Comparison of ENCODE assay signal across 8 cellular contexts in genomic region chr10:89861584-89862287, GRCh38.
A peak's percentile ranks its signal among the peaks of the same experiment; 100 is the strongest.
DNase-seq lines count a peak whose midpoint lies in the region; ATAC-seq and TF ChIP-seq lines count a peak whose summit lies in the region.

No MANE protein-coding gene starts in this region.

- H4K5ac ChIP-seq in H9 (ENCODE audit: insufficient read length, low read depth, low read length), result no peak overlapping the region

- H3K36me3 Mint-ChIP-seq in activated T-helper 2 cell treated with anti-CD3 and anti-CD28 coated beads, Interferon-gamma antibody, Interleukin-2, Interleukin-4, amounts not matched to agents 10 μg/mL and 5 μg/mL and 100 μg/mL, durations not matched to agents 14 hours and 24 hours and 36 hours (ENCODE audit: low read depth), result no peaks in the 10 kb centered on the region
- H3K36me3 Mint-ChIP-seq in natural killer cell (no peaks in the 10 kb centered on the region), mesothelial cell of epicardium (no peaks in the 10 kb centered on the region), nephron progenitor cell (ENCODE audit: low read depth) (no peaks in the 10 kb centered on the region), H9 (ENCODE audit: insufficient read depth in 1 of 3, low read depth in 3 of 3) (no peaks in the 10 kb centered on the region)

- H3K79me1 ChIP-seq in H9 (ENCODE audit: insufficient read depth, low read depth, low read length, poor library complexity, severe bottlenecking), result no peaks in the 10 kb centered on the region

- ATAC-seq in HG03558 (IDR thresholded peaks at IDR 0.05; ENCODE audit: extremely low read depth, unreplicated experiment), result peak; percentile 70
- peak in 1 of 3 donors; percentile 44 for ATAC-seq in natural killer cell

- no peak for TF ChIP-seq CTCF in natural killer cell (IDR thresholded peaks at IDR 0.05)
- TF ChIP-seq CTCF in mesothelial cell of epicardium (IDR thresholded peaks at IDR 0.05; ENCODE audit: unreplicated experiment), result no peak
- TF ChIP-seq CTCF in nephron progenitor cell (IDR thresholded peaks at IDR 0.05), result no peak
- no peak for TF ChIP-seq CTCF in H9 (conservative IDR thresholded peaks at IDR 0.05)

- no peak overlapping the region for H3K4ac ChIP-seq in H9 (ENCODE audit: low read depth, low read length)

- H2AFZ ChIP-seq in H9 (ENCODE audit: low read length), result no peak overlapping the region

- H3K79me2 ChIP-seq in H9 (ENCODE audit: insufficient read depth, low read length), result no peaks in the 10 kb centered on the region

- H2BK5ac ChIP-seq in H9 (ENCODE audit: insufficient read length, low read length), result no peak overlapping the region

- no peak overlapping the region for H3K56ac ChIP-seq in H9 (ENCODE audit: insufficient read length, low read depth, low read length)

- peak overlapping the region; percentile 47 for H3K27ac Mint-ChIP-seq in activated T-helper 2 cell treated with anti-CD3 and anti-CD28 coated beads, Interferon-gamma antibody, Interleukin-2, Interleukin-4, amounts not matched to agents 10 μg/mL and 5 μg/mL and 100 μg/mL, durations not matched to agents 14 hours and 24 hours and 36 hours
- H3K27ac Mint-ChIP-seq in natural killer cell (peak overlapping the region; percentile 60 to 89), mesothelial cell of epicardium (no peak overlapping the region), nephron progenitor cell (no peak overlapping the region), H9 (no peak overlapping the region; a peak in 1 of 7 replicates)

- H3K27ac ChIP-seq in H9 (ENCODE audit: insufficient read length, low read depth, low read length), result no peak overlapping the region

- no peak overlapping the region for H3T11ph ChIP-seq in H9 (ENCODE audit: low read length)

- H3K27me3 ChIP-seq in H9 (ENCODE audit: insufficient read depth, low read length), result no peaks in the 10 kb centered on the region

- no peak overlapping the region for H2BK12ac ChIP-seq in H9 (ENCODE audit: insufficient read length, low read depth, low read length)

- H4K8ac ChIP-seq in H9 (replicated peaks; ENCODE audit: insufficient read length, low read depth, low read length), result no peak overlapping the region

- no peak overlapping the region for H3K23ac ChIP-seq in H9 (ENCODE audit: insufficient read length, low read depth, low read length)

- no peak overlapping the region for H2BK20ac ChIP-seq in H9 (ENCODE audit: low read depth, low read length, poor library complexity, severe bottlenecking)

- no CpG with 5 or more reads among the region's 3 CpGs for WGBS in H9 (ENCODE audit: extremely low coverage, insufficient read length, low lambda C conversion rate)

- H3K4me1 Mint-ChIP-seq in activated T-helper 2 cell treated with anti-CD3 and anti-CD28 coated beads, Interferon-gamma antibody, Interleukin-2, Interleukin-4, amounts not matched to agents 10 μg/mL and 5 μg/mL and 100 μg/mL, durations not matched to agents 14 hours and 24 hours and 36 hours (ENCODE audit: low read depth), result peaks cover 16% of the 10 kb centered on the region
- peaks cover 12 to 18% of the 10 kb centered on the region in 2 donors for H3K4me1 Mint-ChIP-seq in natural killer cell
- H3K4me1 Mint-ChIP-seq in mesothelial cell of epicardium, result peaks cover 25% of the 10 kb centered on the region
- H3K4me1 Mint-ChIP-seq in nephron progenitor cell, result peaks cover 7% of the 10 kb centered on the region
- H3K4me1 Mint-ChIP-seq in H9, result peaks cover 11 to 16% of the 10 kb centered on the region in 2 experiments

- peaks cover 12% of the 10 kb centered on the region for H3K27me3 Mint-ChIP-seq in activated T-helper 2 cell treated with anti-CD3 and anti-CD28 coated beads, Interferon-gamma antibody, Interleukin-2, Interleukin-4, amounts not matched to agents 10 μg/mL and 5 μg/mL and 100 μg/mL, durations not matched to agents 14 hours and 24 hours and 36 hours (ENCODE audit: low read depth)
- H3K27me3 Mint-ChIP-seq in natural killer cell (ENCODE audit: low read depth in 2 of 2), result peaks cover 2 to 17% of the 10 kb centered on the region in 2 donors
- H3K27me3 Mint-ChIP-seq in mesothelial cell of epicardium (ENCODE audit: low read depth), result peaks cover 8% of the 10 kb centered on the region
- H3K27me3 Mint-ChIP-seq in nephron progenitor cell (ENCODE audit: low read depth, poor library complexity), result no peaks in the 10 kb centered on the region
- H3K27me3 Mint-ChIP-seq in H9 (ENCODE audit: low read depth), result no peaks in the 10 kb centered on the region

- H4K20me1 ChIP-seq in H9 (ENCODE audit: control insufficient read depth, insufficient read depth, insufficient read length), result no peaks in the 10 kb centered on the region

- intact Hi-C loops in activated T-helper 2 cell treated with anti-CD3 and anti-CD28 coated beads, Interferon-gamma antibody, Interleukin-2, Interleukin-4, amounts not matched to agents 10 μg/mL and 5 μg/mL and 100 μg/mL, durations not matched to agents 14 hours and 24 hours and 36 hours (cut with micrococcal nuclease), result loop anchor here (2.0 kb wide), 2 partner anchors 57 to 365 kb away; no protein-coding TSS in a partner anchor
- intact Hi-C loops in natural killer cell (cut with micrococcal nuclease), result no loop called here

- DNase-seq in ELF-1 (ENCODE audit: low read depth, low spot score) (peak; percentile 7), natural killer cell (no peak), mesothelial cell of epicardium (ENCODE audit: low spot score in 2 of 2, unreplicated experiment in 2 of 2) (no peak), Kasumi-1 (lab: John Stamatoyannopoulos, UW) (no peak), nephron progenitor cell (no peak), H9 (no peak)
- DNase-seq in activated T-helper 2 cell treated with anti-CD3 and anti-CD28 coated beads, Interferon-gamma antibody, Interleukin-2, Interleukin-4, amounts not matched to agents 10 μg/mL and 5 μg/mL and 100 μg/mL, durations not matched to agents 14 hours and 24 hours and 36 hours (ENCODE audit: low spot score), result no peak

- no peaks in the 10 kb centered on the region for H3K9me3 ChIP-seq in H9 (ENCODE audit: control insufficient read depth, low read depth, low read length)

- no peak overlapping the region for H4K91ac ChIP-seq in H9 (ENCODE audit: insufficient read length, low read depth, low read length)

- peaks cover 4% of the 10 kb centered on the region for H3K4me1 ChIP-seq in H9 (ENCODE audit: insufficient read depth, low read length)

- no peak overlapping the region for H3K4me2 ChIP-seq in H9 (ENCODE audit: insufficient read depth, insufficient read length, low read length)

- H2AK5ac ChIP-seq in H9 (ENCODE audit: insufficient read length, low read length), result no peak overlapping the region

- H3K14ac ChIP-seq in H9 (ENCODE audit: insufficient read depth, low read length), result no peak overlapping the region

- no peak overlapping the region for H3K18ac ChIP-seq in H9 (ENCODE audit: insufficient read length, low read depth, low read length)

- H3K23me2 ChIP-seq in H9 (ENCODE audit: insufficient read length, low read depth, low read length, poor library complexity, severe bottlenecking), result no peaks in the 10 kb centered on the region

- H3K9me3 Mint-ChIP-seq in activated T-helper 2 cell treated with anti-CD3 and anti-CD28 coated beads, Interferon-gamma antibody, Interleukin-2, Interleukin-4, amounts not matched to agents 10 μg/mL and 5 μg/mL and 100 μg/mL, durations not matched to agents 14 hours and 24 hours and 36 hours, result no peaks in the 10 kb centered on the region
- no peaks in the 10 kb centered on the region for H3K9me3 Mint-ChIP-seq in natural killer cell
- H3K9me3 Mint-ChIP-seq in mesothelial cell of epicardium, result no peaks in the 10 kb centered on the region
- no peaks in the 10 kb centered on the region for H3K9me3 Mint-ChIP-seq in nephron progenitor cell
- H3K9me3 Mint-ChIP-seq in H9, result no peaks in the 10 kb centered on the region

- no peak overlapping the region for H3K9ac ChIP-seq in H9 (ENCODE audit: extremely low read depth, insufficient read length, low read length)

- no peak overlapping the region for H3K4me3 Mint-ChIP-seq in activated T-helper 2 cell treated with anti-CD3 and anti-CD28 coated beads, Interferon-gamma antibody, Interleukin-2, Interleukin-4, amounts not matched to agents 10 μg/mL and 5 μg/mL and 100 μg/mL, durations not matched to agents 14 hours and 24 hours and 36 hours (ENCODE audit: low read depth)
- peak overlapping the region; percentile 73 for H3K4me3 Mint-ChIP-seq in natural killer cell
- H3K4me3 Mint-ChIP-seq in mesothelial cell of epicardium, result no peak overlapping the region
- no peak overlapping the region for H3K4me3 Mint-ChIP-seq in nephron progenitor cell
- H3K4me3 Mint-ChIP-seq in H9, result no peak overlapping the region

- H2BK15ac ChIP-seq in H9 (ENCODE audit: low read depth, low read length), result no peak overlapping the region

- no peak overlapping the region for H2BK120ac ChIP-seq in H9 (ENCODE audit: low read depth, low read length, poor library complexity, severe bottlenecking)

Comparison
In these comparisons a context has a peak if more than half of its experiments do, and no peak if none do; other contexts are left out.
1. H3K27ac Mint-ChIP-seq: peak in activated T-helper 2 cell treated with anti-CD3 and anti-CD28 coated beads, Interferon-gamma antibody, Interleukin-2, Interleukin-4, amounts not matched to agents 10 μg/mL and 5 μg/mL and 100 μg/mL, durations not matched to agents 14 hours and 24 hours and 36 hours (single experiment) and natural killer cell (2 of 2); none in mesothelial cell of epicardium (single experiment), nephron progenitor cell (single experiment) and H9 (0 of 3).